ENCODE assay signal across 8 cellular contexts in genomic region chr1:32817159-32817814, GRCh38. TPM values are rescaled to one million over a fixed set of nuclear protein-coding genes. Genes with fewer than 3 reads are reported as not detected.
DNase-seq lines count a peak whose midpoint lies in the region; ATAC-seq, FAIRE-seq and TF ChIP-seq lines count a peak whose summit lies in the region.

TSS of gene S100PBP (plus strand) at chr1:32817653. CDS start at chr1:32826100, 8,447 bp downstream.
TSS of gene YARS1 (minus strand) at chr1:32817358. CDS start at chr1:32817244, 114 bp downstream.

- H3K27me3 Mint-ChIP-seq in activated T-cell treated with anti-CD3 and anti-CD28 coated beads, Interleukin-2, amount 50 U/mL, for 72 hours (ENCODE audit: low read depth): no peaks in the 10 kb centered on the region

- peak within 1 kb of the TSS; percentile 95 for H3K27ac Mint-ChIP-seq in activated T-cell treated with anti-CD3 and anti-CD28 coated beads, Interleukin-2, amount 50 U/mL, for 72 hours

- peaks cover 17 to 43% of the 10 kb centered on the region in 2 donors for H3K36me3 Mint-ChIP-seq in activated T-cell treated with anti-CD3 and anti-CD28 coated beads, Interleukin-2, amount 50 U/mL, for 72 hours (ENCODE audit: insufficient read depth in 2 of 2)

- H3K4me3 ChIP-seq in esophagus muscularis mucosa: peak within 1 kb of the TSS; percentile 80 to 97 (median 90)

- no peak for TF ChIP-seq EP300 in esophagus muscularis mucosa (IDR thresholded peaks at IDR 0.05)

- peak; percentile 72 for FAIRE-seq in RCC 7860 (lab: Jason Lieb, UNC)

- no peaks in the 10 kb centered on the region for H3K9me3 ChIP-seq in KOPT-K1 (ENCODE audit: insufficient read depth, low read length, poor library complexity, severe bottlenecking)
- no peaks in the 10 kb centered on the region for H3K9me3 ChIP-seq in esophagus muscularis mucosa

- TF ChIP-seq CTCF in esophagus muscularis mucosa (IDR thresholded peaks at IDR 0.05): peak in 2 of 3 experiments; percentile 19 to 37

- DNase-seq in DMS79 (lab: John Stamatoyannopoulos, UW) (peak; percentile 98), RCC 7860 (ENCODE audit: low spot score) (peak; percentile 96), esophagus muscularis mucosa (ENCODE audit: extremely low spot score) (peak; percentile 100), myocyte (ENCODE audit: low read depth) (peak; percentile 99)
- DNase-seq in activated T-cell treated with anti-CD3 and anti-CD28 coated beads, Interleukin-2, amount 50 U/mL, for 72 hours: peak; percentile 100
- peak; percentile 99 to 100 for DNase-seq in stimulated activated CD8-positive, alpha-beta memory T cell treated with anti-CD3 and anti-CD28 coated beads, Interleukin-7, amount 100 ng/mL, for 48 hours (ENCODE audit: extremely low read depth in 1 of 2, low read depth in 1 of 2)

- no peaks in the 10 kb centered on the region for H3K27me3 ChIP-seq in esophagus muscularis mucosa

- ATAC-seq in GM21786 (IDR thresholded peaks at IDR 0.05; ENCODE audit: unreplicated experiment): peak; percentile 81
- peak; percentile 96 to 97 for ATAC-seq in activated T-cell treated with anti-CD3 and anti-CD28 coated beads, Interleukin-2, amount 50 U/mL, for 72 hours (replicated peaks in 1 of 2)

- peaks cover 29 to 73% (median 63%) of the 10 kb centered on the region in 4 donors for H3K4me1 ChIP-seq in esophagus muscularis mucosa

- H3K27ac ChIP-seq in KOPT-K1 (ENCODE audit: low read depth, low read length, poor library complexity, severe bottlenecking) (peak within 1 kb of the TSS; percentile 99), esophagus muscularis mucosa (replicated peaks in 1 of 4) (peak within 1 kb of the TSS; percentile 93 to 100 (median 98))

- H3K4me3 Mint-ChIP-seq in activated T-cell treated with anti-CD3 and anti-CD28 coated beads, Interleukin-2, amount 50 U/mL, for 72 hours: peak within 1 kb of the TSS; percentile 95 to 97

- no peaks in the 10 kb centered on the region for H3K9me3 Mint-ChIP-seq in activated T-cell treated with anti-CD3 and anti-CD28 coated beads, Interleukin-2, amount 50 U/mL, for 72 hours

- peaks cover 29% of the 10 kb centered on the region for H3K36me3 ChIP-seq in KOPT-K1 (ENCODE audit: insufficient read depth, low read length)
- H3K36me3 ChIP-seq in esophagus muscularis mucosa: no peaks in the 10 kb centered on the region

- peaks cover 54% of the 10 kb centered on the region for H3K4me1 Mint-ChIP-seq in activated T-cell treated with anti-CD3 and anti-CD28 coated beads, Interleukin-2, amount 50 U/mL, for 72 hours (ENCODE audit: low read depth)

- intact Hi-C loops in esophagus muscularis mucosa (cut with DNase I): no loop called here

- TF ChIP-seq POLR2A in esophagus muscularis mucosa (IDR thresholded peaks at IDR 0.05; ENCODE audit: low read depth): peak; percentile 91

- under 1% methylated on average over 39 of the region's 55 CpGs for WGBS in esophagus muscularis mucosa

RNA-seq across cellular contexts. Expression of gene S100PBP, which starts in this region (rescaled TPM):
- 10 to 100 TPM; 45.5 to 52.9 TPM for total RNA-seq in activated T-cell treated with anti-CD3 and anti-CD28 coated beads, Interleukin-2, amount 50 U/mL, for 72 hours
- total RNA-seq in esophagus muscularis mucosa: 10 to 100 TPM; 14.9 to 24.1 (median 18.6) TPM
- 18.4 and 27.9 TPM in 2 replicates for total RNA-seq in myocyte
- 19.4 TPM for polyA plus RNA-seq in myocyte (2012)

RNA-seq across cellular contexts. Expression of gene YARS1, which starts in this region (rescaled TPM):
- total RNA-seq in activated T-cell treated with anti-CD3 and anti-CD28 coated beads, Interleukin-2, amount 50 U/mL, for 72 hours: 100 to 1,000 TPM; 341 to 388 TPM
- 10 to 100 TPM; 34.1 to 55.7 (median 38.8) TPM for total RNA-seq in esophagus muscularis mucosa
- total RNA-seq in myocyte: 76.2 and 79.9 TPM in 2 replicates
- polyA plus RNA-seq in myocyte (2012): 134 TPM

Comparison
In these comparisons a context has a peak if more than half of its experiments do, and no peak if none do; other contexts are left out.
1. Peak in every context shown above with its lines: DNase-seq, ATAC-seq, H3K4me3 ChIP-seq and H3K27ac ChIP-seq.